ENCODE assay signal across 9 cellular contexts in the genomic region with DNA sequence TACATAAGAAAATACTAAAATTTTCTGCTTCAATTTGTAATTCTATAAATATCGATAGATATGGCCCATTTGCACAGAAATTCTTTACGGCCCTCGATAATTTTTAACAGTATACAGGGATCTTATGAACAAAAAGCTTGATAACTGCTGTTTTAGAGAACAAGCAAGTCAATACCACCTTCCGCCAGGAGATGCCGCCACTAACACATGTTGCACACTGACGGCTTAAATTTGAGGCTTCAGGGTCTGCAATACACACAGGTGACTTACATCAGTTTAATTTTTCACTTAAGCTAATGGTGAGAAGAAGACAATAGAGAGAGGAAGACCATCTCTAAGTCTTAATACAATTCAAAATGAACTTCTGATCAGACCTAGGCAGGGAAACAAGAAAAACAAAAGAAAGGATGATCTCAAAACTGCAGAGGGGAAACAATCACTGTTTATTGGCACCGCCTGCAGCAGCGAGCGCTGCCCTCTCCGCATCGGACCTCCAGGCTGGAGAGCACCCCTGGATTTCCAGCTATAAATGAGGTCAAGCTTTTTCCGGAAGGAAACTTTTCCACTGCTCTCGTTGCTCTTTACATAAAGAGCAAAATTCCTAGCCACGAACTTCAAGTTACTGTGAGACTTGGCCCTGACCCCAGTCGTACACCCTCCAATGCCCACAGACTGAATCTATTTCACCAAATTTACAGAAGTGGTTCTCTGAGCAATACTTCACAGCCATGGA. TPM values are rescaled to one million over a fixed set of nuclear protein-coding genes. Genes with fewer than 3 reads are reported as not detected.
DNase-seq lines count a peak whose midpoint lies in the region; ATAC-seq and TF ChIP-seq lines count a peak whose summit lies in the region.
"Had no signal": no experiment of that assay in that cellular context is flagged by ENCODE, and none has a peak within 500 bp of the region (broad histone marks: within the 10 kb centered on the region; RNA-seq: fewer than 3 reads in every experiment).

No MANE protein-coding gene starts in this region.

- POLR2A ChIA-PET in T-cell (lab: Charles Lee), result no interaction called here

- TF ChIP-seq CTCF in brain (conservative IDR thresholded peaks at IDR 0.05), result peak; percentile 94

- no peaks in the 10 kb centered on the region for H3K9me3 Mint-ChIP-seq in T-cell
- peaks cover 0 to 3% (median 0%) of the 10 kb centered on the region in 5 experiments for H3K9me3 Mint-ChIP-seq in brain

- H3K27me3 Mint-ChIP-seq in T-cell, result peaks cover 55 to 58% of the 10 kb centered on the region in 2 donors
- H3K27me3 Mint-ChIP-seq in brain, result peaks cover 17% of the 10 kb centered on the region

- ATAC-seq in T-cell (replicated peaks in 1 of 4), result no peak

- peak overlapping the region in 1 of 2 donors; percentile 33 for H3K27ac Mint-ChIP-seq in T-cell
- H3K27ac Mint-ChIP-seq in brain, result no peak overlapping the region
- H3K27ac Mint-ChIP-seq: activated naive CD8-positive, alpha-beta T cell had no signal

- H3K4me3 Mint-ChIP-seq in T-cell (no peak overlapping the region), brain (no peak overlapping the region)
- H3K4me3 Mint-ChIP-seq: activated naive CD8-positive, alpha-beta T cell had no signal

- DNase-seq in ELF-1 (ENCODE audit: low read depth, low spot score) (peak; percentile 62), HCEC 1CT (peak; percentile 13), NCI-H146 (lab: John Stamatoyannopoulos, UW) (peak; percentile 78), T-cell (peak in 26 of 34 experiments; percentile 6 to 49 (median 38)), islet precursor cell (peak; percentile 81), NK-92 (lab: John Stamatoyannopoulos, UW; ENCODE audit: unreplicated experiment) (no peak)
- peak; percentile 62 for DNase-seq in stimulated activated CD4-positive, alpha-beta T cell treated with anti-CD3 and anti-CD28 coated beads, Interleukin-4, amount 100 ng/mL, for 1 hour

- CTCF ChIA-PET in T-cell (lab: Charles Lee), result interaction anchor here (0.6 to 1.7 kb wide), 11 partner anchors 8 to 629 kb away, joined by 3 to 8 read pairs (median 3); no protein-coding TSS in a partner anchor

- peaks cover 0 to 2% (median 0%) of the 10 kb centered on the region in 3 donors for H3K4me1 Mint-ChIP-seq in T-cell
- H3K4me1 Mint-ChIP-seq in brain, result peaks cover 25% of the 10 kb centered on the region

- H3K36me3 Mint-ChIP-seq in T-cell (no peaks in the 10 kb centered on the region), brain (no peaks in the 10 kb centered on the region)
- H3K36me3 Mint-ChIP-seq: activated naive CD8-positive, alpha-beta T cell had no signal

RNA-seq across cellular contexts. Expression of a gene that starts 53.9 kb away (rescaled TPM):
- not detected for total RNA-seq in T-cell
- not detected for polyA plus RNA-seq in brain (ENCODE audit: insufficient read depth, low read depth, low replicate concordance)
